18 cellular contexts compared by ENCODE assay signal in the genomic region with DNA sequence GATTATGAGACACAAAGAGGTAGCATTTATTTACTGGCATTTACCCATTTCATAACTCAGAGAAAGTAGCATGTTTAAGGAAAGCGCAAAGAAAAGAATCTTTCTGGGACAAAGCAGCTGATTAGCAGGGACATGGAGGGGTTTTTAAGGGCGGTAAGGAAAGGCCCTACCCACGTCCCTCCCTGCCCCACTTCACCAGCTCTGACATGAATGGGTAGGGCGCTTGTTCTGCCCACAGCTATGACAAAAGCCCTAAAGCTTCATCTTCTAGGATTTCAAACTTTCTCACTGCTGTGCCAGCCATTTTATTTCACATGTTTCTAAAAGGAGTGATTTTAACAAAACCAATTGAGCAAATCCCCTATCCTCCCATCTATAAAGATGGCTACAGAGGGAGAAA.
DNase-seq lines count a peak whose midpoint lies in the region; ATAC-seq and TF ChIP-seq lines count a peak whose summit lies in the region.
"Had no signal": no experiment of that assay in that cellular context is flagged by ENCODE, and none has a peak within 500 bp of the region (broad histone marks: within the 10 kb centered on the region; RNA-seq: fewer than 3 reads in every experiment).

No MANE protein-coding gene starts in this region.

- DNase-seq in RWPE2 (ENCODE audit: low spot score) (no peak), trophoblast cell (no peak), SIG-M5 treated with dmso at 0.1 percent for 504 hours (lab: John Stamatoyannopoulos, UW; ENCODE audit: unreplicated experiment) (no peak), inferior parietal cortex (ENCODE audit: extremely low spot score) (no peak), PC-9 (no peak)
- DNase-seq: 8988T; AML-193; C1 segment of cervical spinal cord; Calu3; CD4-positive, alpha-beta T cell; DMS 273 treated with DMSO at 0.1 percent for 48 hours; DMS79; GM23248 had no signal

- peaks cover 16% of the 10 kb centered on the region for H3K79me1 ChIP-seq in trophoblast cell (ENCODE audit: low read length)

- no TSS peak for BruUV-seq in PC-9 (replicated peaks; lab: Mats Ljungman, UMichigan)

- no peak overlapping the region for H4K12ac ChIP-seq in trophoblast cell (ENCODE audit: low read depth, low read length)

- H3K36me3 ChIP-seq in BLaER1, result no peaks in the 10 kb centered on the region
- no peaks in the 10 kb centered on the region for H3K36me3 ChIP-seq in RWPE2 (ENCODE audit: low read depth)
- H3K36me3 ChIP-seq in trophoblast cell (ENCODE audit: control insufficient read depth in 1 of 2, insufficient read depth in 2 of 2, low read length in 2 of 2), result no peaks in the 10 kb centered on the region
- no peaks in the 10 kb centered on the region for H3K36me3 ChIP-seq in PC-9 (ENCODE audit: low read depth)

- H2AFZ ChIP-seq in trophoblast cell (ENCODE audit: insufficient read depth, low read length, poor library complexity) (no peak overlapping the region), PC-9 (no peak overlapping the region)
- H2AFZ ChIP-seq: GM23248 had no signal

- H3K23ac ChIP-seq in trophoblast cell (ENCODE audit: low read length), result no peak overlapping the region

- H2AK5ac ChIP-seq in trophoblast cell (ENCODE audit: low read length), result no peak overlapping the region

- peaks cover 4% of the 10 kb centered on the region; the same call in 1 of the 2 replicates for H3K9me3 ChIP-seq in BLaER1
- no peaks in the 10 kb centered on the region for H3K9me3 ChIP-seq in RWPE2 (ENCODE audit: severe bottlenecking)
- H3K9me3 ChIP-seq in trophoblast cell (ENCODE audit: insufficient read depth, low read depth, low read length), result no peaks in the 10 kb centered on the region
- H3K9me3 ChIP-seq in PC-9 (ENCODE audit: insufficient read depth, low read depth), result no peaks in the 10 kb centered on the region

- no peak overlapping the region for H4K8ac ChIP-seq in trophoblast cell (ENCODE audit: low read depth, low read length)

- H3F3A ChIP-seq in PC-9 (ENCODE audit: insufficient read depth, low read depth), result no peaks in the 10 kb centered on the region

- TF ChIP-seq CTCF in RWPE2 (IDR thresholded peaks at IDR 0.05; ENCODE audit: poor library complexity, severe bottlenecking) (no peak), PC-9 (conservative IDR thresholded peaks at IDR 0.05) (no peak)

- intact Hi-C loops in PC-9 (cut with micrococcal nuclease; ENCODE audit: unreplicated experiment), result no loop called here

- H3K79me2 ChIP-seq in trophoblast cell (ENCODE audit: control insufficient read depth, insufficient read depth, low read length, poor library complexity), result no peaks in the 10 kb centered on the region
- no peaks in the 10 kb centered on the region for H3K79me2 ChIP-seq in PC-9 (ENCODE audit: low read depth)

- no peaks in the 10 kb centered on the region for H3K9me2 ChIP-seq in PC-9 (ENCODE audit: insufficient read depth)

- H3K27ac ChIP-seq in BLaER1, result no peak overlapping the region
- H3K27ac ChIP-seq in RWPE2 (ENCODE audit: poor library complexity, severe bottlenecking), result peak overlapping the region; percentile 69
- H3K27ac ChIP-seq in trophoblast cell (ENCODE audit: low read depth, low read length), result no peak overlapping the region
- no peak overlapping the region for H3K27ac ChIP-seq in PC-9
- H3K27ac ChIP-seq: GM23248 had no signal

- peak overlapping the region; percentile 35 for H3K4me2 ChIP-seq in BLaER1
- H3K4me2 ChIP-seq in trophoblast cell (ENCODE audit: low read length), result no peak overlapping the region
- H3K4me2 ChIP-seq in PC-9, result no peak overlapping the region

- H4K91ac ChIP-seq in trophoblast cell (ENCODE audit: low read depth, low read length), result peak overlapping the region; percentile 32

- H3K18ac ChIP-seq in trophoblast cell (ENCODE audit: low read length), result no peak overlapping the region

- H2BK12ac ChIP-seq in trophoblast cell (ENCODE audit: low read length), result peak overlapping the region; percentile 52

- POLR2A ChIA-PET in PC-9 (lab: Charles Lee; ENCODE audit: unreplicated experiment), result no interaction called here

- no peak overlapping the region for H2BK120ac ChIP-seq in trophoblast cell (ENCODE audit: insufficient read depth, low read length, poor library complexity)

- CTCF ChIA-PET in PC-9 (lab: Charles Lee), result no interaction called here

- no peaks in the 10 kb centered on the region for H3K27me3 ChIP-seq in BLaER1
- no peaks in the 10 kb centered on the region for H3K27me3 ChIP-seq in RWPE2 (ENCODE audit: insufficient read depth, poor library complexity, severe bottlenecking)
- H3K27me3 ChIP-seq in trophoblast cell (ENCODE audit: insufficient read depth, low read length), result no peaks in the 10 kb centered on the region
- no peaks in the 10 kb centered on the region for H3K27me3 ChIP-seq in PC-9 (ENCODE audit: insufficient read depth, low read depth)

- H3K4me3 ChIP-seq in BLaER1 (no peak overlapping the region), RWPE2 (ENCODE audit: severe bottlenecking) (no peak overlapping the region), trophoblast cell (ENCODE audit: low read depth, low read length) (no peak overlapping the region), PC-9 (no peak overlapping the region)
- H3K4me3 ChIP-seq: GM12878, GM23248 had no signal

- H3K4ac ChIP-seq in trophoblast cell (ENCODE audit: low read depth, low read length), result no peak overlapping the region

- H4K20me1 ChIP-seq in BLaER1, result no peaks in the 10 kb centered on the region
- H4K20me1 ChIP-seq in PC-9 (ENCODE audit: insufficient read depth), result no peaks in the 10 kb centered on the region

- peaks cover 29% of the 10 kb centered on the region for H3K4me1 ChIP-seq in BLaER1
- H3K4me1 ChIP-seq in RWPE2 (ENCODE audit: insufficient read depth, poor library complexity, severe bottlenecking), result peaks cover 25% of the 10 kb centered on the region
- H3K4me1 ChIP-seq in trophoblast cell (ENCODE audit: control insufficient read depth in 1 of 2, insufficient read depth in 2 of 2, low read length in 2 of 2), result peaks cover 3 to 8% of the 10 kb centered on the region in 2 experiments
- H3K4me1 ChIP-seq in PC-9 (replicated peaks; ENCODE audit: insufficient read depth), result no peaks in the 10 kb centered on the region

- ATAC-seq in RWPE2 (ENCODE audit: low read depth) (no peak), esophagus mucosa (peak; percentile 56)
- ATAC-seq: GM12878, HCT116, HepG2 had no signal

- WGBS in trophoblast cell (ENCODE audit: extremely low coverage, insufficient coverage, insufficient read length), result no CpG with 5 or more reads among the region's 4 CpGs

- no peak overlapping the region for H3K9ac ChIP-seq in BLaER1
- no peak overlapping the region for H3K9ac ChIP-seq in trophoblast cell (ENCODE audit: low read length)
- H3K9ac ChIP-seq: GM23248 had no signal

- H3K14ac ChIP-seq in trophoblast cell (ENCODE audit: low read length), result no peak overlapping the region

- no peak overlapping the region for H2BK5ac ChIP-seq in trophoblast cell (ENCODE audit: low read depth, low read length, poor library complexity)
